Comparison of ENCODE assay signal across 8 cellular contexts in genomic region chr19:35748106-35749020, GRCh38. TPM values are rescaled to one million over a fixed set of nuclear protein-coding genes. Genes with fewer than 3 reads are reported as not detected.
DNase-seq lines count a peak whose midpoint lies in the region; ATAC-seq and TF ChIP-seq lines count a peak whose summit lies in the region.

Gene LIN37 (plus strand): TSS chr19:35748576. CDS start chr19:35748725, 149 bp downstream.

- peak within 1 kb of the TSS; percentile 26 for H3K27ac ChIP-seq in epithelial cell of prostate

- H3K4me3 ChIP-seq in mucosa of descending colon: peak within 1 kb of the TSS; percentile 67

- H3K9me3 Mint-ChIP-seq in IgD-negative memory B cell: no peaks in the 10 kb centered on the region

- H3K27me3 Mint-ChIP-seq in IgD-negative memory B cell: no peaks in the 10 kb centered on the region

- peaks cover 7% of the 10 kb centered on the region for H3K36me3 ChIP-seq in mucosa of descending colon (ENCODE audit: low read depth)

- H3K4me1 ChIP-seq in mucosa of descending colon (ENCODE audit: low read depth): peaks cover 28% of the 10 kb centered on the region

- peak within 1 kb of the TSS; percentile 69 to 97 (median 80) for H3K27ac Mint-ChIP-seq in IgD-negative memory B cell

- intact Hi-C loops in mucosa of descending colon (cut with DNase I, micrococcal nuclease): no loop called here

- DNase-seq in DMS 273 treated with DMSO at 0.1 percent for 48 hours (lab: John Stamatoyannopoulos, UW) (peak; percentile 98), OCI-M2 (lab: John Stamatoyannopoulos, UW; ENCODE audit: unreplicated experiment) (peak; percentile 100), activated T-cell treated with anti-CD3 and anti-CD28 coated beads for 48 hours (ENCODE audit: low read depth) (peak; percentile 97), epithelial cell of prostate (ENCODE audit: low read depth, low spot score) (peak; percentile 96), mucosa of descending colon (peak; percentile 98 to 99 (median 99))
- peak; percentile 98 for DNase-seq in stimulated activated CD8-positive, alpha-beta memory T cell treated with anti-CD3 and anti-CD28 coated beads, Interleukin-4, amount 100 ng/mL, for 24 hours (ENCODE audit: low read depth)

- no peaks in the 10 kb centered on the region for H3K9me3 ChIP-seq in mucosa of descending colon

- ATAC-seq in GM21529 (IDR thresholded peaks at IDR 0.05; ENCODE audit: unreplicated experiment) (peak; percentile 69), mucosa of descending colon (peak; percentile 84)

- H3K4me3 Mint-ChIP-seq in IgD-negative memory B cell: peak within 1 kb of the TSS; percentile 84 to 99 (median 98)

- TF ChIP-seq CTCF in mucosa of descending colon (IDR thresholded peaks at IDR 0.05): no peak

- peaks cover 14 to 40% (median 32%) of the 10 kb centered on the region in 3 donors for H3K4me1 Mint-ChIP-seq in IgD-negative memory B cell

- H3K36me3 Mint-ChIP-seq in IgD-negative memory B cell: peaks cover 2% of the 10 kb centered on the region

RNA-seq across cellular contexts. Expression of gene LIN37, which starts in this region (rescaled TPM):
- 8.2 TPM for polyA plus RNA-seq in IgD-negative memory B cell
- 10 to 100 TPM in 1 of 3 donors, 1 to 10 TPM in 2; 7.6 to 14.3 (median 8.6) TPM for total RNA-seq in mucosa of descending colon

Comparison
In these comparisons a context has a peak if more than half of its experiments do, and no peak if none do; other contexts are left out.
1. Peak in every context shown above with its lines: DNase-seq, ATAC-seq, H3K4me3 ChIP-seq and H3K27ac ChIP-seq.